In the genomic region with DNA sequence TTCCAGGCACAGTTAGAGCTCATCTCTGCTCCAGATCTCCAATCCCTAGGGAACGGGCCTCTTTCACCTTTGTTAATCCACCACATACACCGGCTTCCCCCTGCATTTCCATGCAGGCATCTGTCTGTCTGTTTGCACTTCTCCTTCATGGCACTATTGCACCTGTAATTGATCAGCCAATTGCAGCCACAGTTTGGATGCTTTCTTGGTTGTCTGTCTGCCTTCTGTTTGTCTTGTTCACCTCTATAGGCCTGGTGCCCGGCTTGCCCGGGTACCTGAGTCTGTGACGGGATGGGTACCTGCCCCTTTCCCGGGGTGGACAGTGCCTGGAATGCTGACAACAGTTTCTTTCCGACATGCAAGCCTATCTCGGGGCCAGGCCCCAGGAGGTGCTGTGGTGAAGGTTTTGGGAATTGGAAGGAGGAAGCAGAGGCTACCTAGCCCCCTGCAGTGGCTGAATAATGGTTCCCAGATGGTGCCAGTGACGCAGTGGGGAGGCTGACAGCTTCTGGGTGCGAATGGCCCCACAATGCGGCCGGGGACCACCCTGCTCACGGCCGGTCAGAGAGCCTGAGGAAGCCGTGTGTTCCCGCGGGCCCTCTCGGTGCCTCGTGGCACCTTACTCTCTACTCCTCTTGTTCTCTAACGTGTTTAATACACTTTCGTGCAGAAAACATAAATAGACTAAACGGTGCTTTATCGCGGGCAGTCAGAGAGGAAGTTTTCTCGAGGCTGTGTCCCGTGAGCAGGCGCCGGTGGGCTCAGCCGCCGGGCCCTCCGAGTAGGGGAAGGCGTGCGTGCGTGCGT, we compare ENCODE assay signal across 8 cellular contexts. TPM values are rescaled to one million over a fixed set of nuclear protein-coding genes. Genes with fewer than 3 reads are reported as not detected.
DNase-seq lines count a peak whose midpoint lies in the region; ATAC-seq, FAIRE-seq and TF ChIP-seq lines count a peak whose summit lies in the region.

No MANE protein-coding gene starts in this region.

- H3K27me3 ChIP-seq in adipocyte (replicated peaks; ENCODE audit: control insufficient read depth, insufficient read depth, low read length) = peaks cover 3% of the 10 kb centered on the region
- H3K27me3 ChIP-seq in tibial artery = peaks cover 0 to 3% of the 10 kb centered on the region in 2 donors

- no peaks in the 10 kb centered on the region for H3K9me3 Mint-ChIP-seq in activated T-helper 1 cell treated with anti-CD3 and anti-CD28 coated beads, Interleukin-12 subunit alpha, Interleukin-12 subunit beta, Interleukin-2, Interleukin-4 antibody, amounts not matched to agents 30 ng/mL and 10 ng/mL and 1 ng/mL, durations not matched to agents 14 hours and 24 hours and 36 hours

- no peaks in the 10 kb centered on the region for H3K36me3 Mint-ChIP-seq in activated T-helper 1 cell treated with anti-CD3 and anti-CD28 coated beads, Interleukin-12 subunit alpha, Interleukin-12 subunit beta, Interleukin-2, Interleukin-4 antibody, amounts not matched to agents 30 ng/mL and 10 ng/mL and 1 ng/mL, durations not matched to agents 14 hours and 24 hours and 36 hours (ENCODE audit: low read depth)

- peaks cover 30% of the 10 kb centered on the region for H3K27me3 Mint-ChIP-seq in activated T-helper 1 cell treated with anti-CD3 and anti-CD28 coated beads, Interleukin-12 subunit alpha, Interleukin-12 subunit beta, Interleukin-2, Interleukin-4 antibody, amounts not matched to agents 30 ng/mL and 10 ng/mL and 1 ng/mL, durations not matched to agents 14 hours and 24 hours and 36 hours (ENCODE audit: insufficient read depth)

- H3K4me1 Mint-ChIP-seq in activated T-helper 1 cell treated with anti-CD3 and anti-CD28 coated beads, Interleukin-12 subunit alpha, Interleukin-12 subunit beta, Interleukin-2, Interleukin-4 antibody, amounts not matched to agents 30 ng/mL and 10 ng/mL and 1 ng/mL, durations not matched to agents 14 hours and 24 hours and 36 hours (ENCODE audit: low read depth) = peaks cover 5% of the 10 kb centered on the region

- intact Hi-C loops in tibial artery (cut with DNase I; ENCODE audit: low total_unique reads) = loop anchor here (5.0 to 10.0 kb wide), 2 partner anchors 105 to 262 kb away; a partner anchor contains a TSS
- intact Hi-C loops in activated T-helper 1 cell treated with anti-CD3 and anti-CD28 coated beads, Interleukin-12 subunit alpha, Interleukin-12 subunit beta, Interleukin-2, Interleukin-4 antibody, amounts not matched to agents 30 ng/mL and 10 ng/mL and 1 ng/mL, durations not matched to agents 14 hours and 24 hours and 36 hours (cut with micrococcal nuclease) = loop anchor here (1.0 to 10.0 kb wide), 4 partner anchors 108 to 1200 kb away; no protein-coding TSS in a partner anchor

- no peak overlapping the region for H3K4me3 Mint-ChIP-seq in activated T-helper 1 cell treated with anti-CD3 and anti-CD28 coated beads, Interleukin-12 subunit alpha, Interleukin-12 subunit beta, Interleukin-2, Interleukin-4 antibody, amounts not matched to agents 30 ng/mL and 10 ng/mL and 1 ng/mL, durations not matched to agents 14 hours and 24 hours and 36 hours

- H3K4me3 ChIP-seq in adipocyte (ENCODE audit: low read length) = peak overlapping the region; percentile 81
- peak overlapping the region; percentile 52 to 66 for H3K4me3 ChIP-seq in tibial artery

- peak; percentile 16 for FAIRE-seq in GM12891 (lab: Jason Lieb, UNC)

- H3K27ac Mint-ChIP-seq in activated T-helper 1 cell treated with anti-CD3 and anti-CD28 coated beads, Interleukin-12 subunit alpha, Interleukin-12 subunit beta, Interleukin-2, Interleukin-4 antibody, amounts not matched to agents 30 ng/mL and 10 ng/mL and 1 ng/mL, durations not matched to agents 14 hours and 24 hours and 36 hours = no peak overlapping the region

- H3K9me3 ChIP-seq in adipocyte (ENCODE audit: control insufficient read depth, low read length) (no peaks in the 10 kb centered on the region), tibial artery (no peaks in the 10 kb centered on the region)

- H3K4me1 ChIP-seq in adipocyte (ENCODE audit: control insufficient read depth, insufficient read depth, low read length) = peaks cover 9% of the 10 kb centered on the region
- peaks cover 0 to 16% (median 10%) of the 10 kb centered on the region in 4 donors for H3K4me1 ChIP-seq in tibial artery

- ATAC-seq in HG02759 (IDR thresholded peaks at IDR 0.05; ENCODE audit: unreplicated experiment) (peak; percentile 16), left lobe of liver (peak; percentile 56)

- no peak for TF ChIP-seq POLR2A in GM12891 (IDR thresholded peaks at IDR 0.05; ENCODE audit: low read depth, low read length)

- no peak overlapping the region for H3K27ac ChIP-seq in tibial artery

- peak overlapping the region; percentile 80 for H3K9ac ChIP-seq in adipocyte (ENCODE audit: low read length)

- no peak for TF ChIP-seq CTCF in tibial artery (IDR thresholded peaks at IDR 0.05)

- DNase-seq in GM12891 (ENCODE audit: insufficient read length, low spot score) (no peak), adipocyte (ENCODE audit: low read depth) (peak; percentile 2), left lobe of liver (ENCODE audit: low spot score) (peak; percentile 43), tibial artery (peak in 1 of 2 donors; percentile 60), NCI-H748 (lab: John Stamatoyannopoulos, UW; ENCODE audit: unreplicated experiment) (no peak), SW 1271 (lab: John Stamatoyannopoulos, UW) (no peak)
- DNase-seq in activated T-helper 1 cell treated with anti-CD3 and anti-CD28 coated beads, Interleukin-12 subunit alpha, Interleukin-12 subunit beta, Interleukin-2, Interleukin-4 antibody, amounts not matched to agents 30 ng/mL and 10 ng/mL and 1 ng/mL, durations not matched to agents 14 hours and 24 hours and 36 hours (ENCODE audit: low spot score) = no peak

- H3K36me3 ChIP-seq in adipocyte (ENCODE audit: control insufficient read depth, insufficient read depth, low read length, severe bottlenecking) (no peaks in the 10 kb centered on the region), tibial artery (no peaks in the 10 kb centered on the region)

TF ChIP-seq in GM12891, 5 proteins besides CTCF, POLR2A, EP300 and RAD21:
- TF ChIP-seq TAF1 (IDR thresholded peaks at IDR 0.05; ENCODE audit: low read depth, low read length) (no peak), SPI1 (IDR thresholded peaks at IDR 0.05; ENCODE audit: low read depth, low read length) (no peak), PAX5 (IDR thresholded peaks at IDR 0.05; ENCODE audit: insufficient read depth, low read length, severe bottlenecking) (no peak), POLR2AphosphoS5 (IDR thresholded peaks at IDR 0.05; ENCODE audit: low read depth, low read length) (no peak), POU2F2 (IDR thresholded peaks at IDR 0.05; ENCODE audit: low read depth, low read length) (no peak)
TF ChIP-seq in GM12891: peak in this region for 0.

RNA-seq across cellular contexts. Expression of a gene that starts 31.3 kb away (rescaled TPM):
- 0.17 TPM for polyA plus RNA-seq in GM12891 (2012; ENCODE audit: low read depth, missing spikeins)
- 0.35 TPM for total RNA-seq in left lobe of liver
- 0.54 and 0.65 TPM in 2 replicates for total RNA-seq in activated T-helper 1 cell treated with anti-CD3 and anti-CD28 coated beads, Interleukin-12 subunit alpha, Interleukin-12 subunit beta, Interleukin-2, Interleukin-4 antibody, amounts not matched to agents 30 ng/mL and 10 ng/mL and 1 ng/mL, durations not matched to agents 14 hours and 24 hours and 36 hours

Comparison
In these comparisons a context has a peak if more than half of its experiments do, and no peak if none do; other contexts are left out.
1. DNase-seq: peak in adipocyte (single experiment) and left lobe of liver (single experiment); none in GM12891 (single experiment), NCI-H748 (single experiment), activated T-helper 1 cell treated with anti-CD3 and anti-CD28 coated beads, Interleukin-12 subunit alpha, Interleukin-12 subunit beta, Interleukin-2, Interleukin-4 antibody, amounts not matched to agents 30 ng/mL and 10 ng/mL and 1 ng/mL, durations not matched to agents 14 hours and 24 hours and 36 hours (single experiment) and SW 1271 (0 of 2).